1 cellular context compared by ENCODE assay signal in the genomic region with DNA sequence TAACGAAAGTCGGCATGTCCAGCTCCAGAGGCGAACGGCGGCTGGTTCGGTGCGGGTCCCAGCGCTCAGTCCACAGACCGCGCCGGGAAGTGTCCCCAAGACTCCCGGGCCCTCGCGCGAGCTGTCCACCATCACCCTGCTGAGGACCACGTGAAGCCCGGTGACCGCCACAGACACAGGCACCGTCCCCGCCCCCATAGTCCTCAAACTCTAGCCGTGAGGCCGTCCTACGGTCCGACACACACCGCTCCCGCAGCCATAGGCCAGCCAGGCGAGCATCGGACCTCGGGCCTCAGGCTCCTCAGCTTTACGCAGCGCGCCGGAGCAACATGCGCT.
TF ChIP-seq lines count a peak whose summit lies in the region.

No MANE protein-coding gene starts in this region.

TF ChIP-seq in GM23338, 12 proteins besides CTCF, POLR2A, EP300 and RAD21 (continued from another document):
- TF ChIP-seq, protein P1, sequence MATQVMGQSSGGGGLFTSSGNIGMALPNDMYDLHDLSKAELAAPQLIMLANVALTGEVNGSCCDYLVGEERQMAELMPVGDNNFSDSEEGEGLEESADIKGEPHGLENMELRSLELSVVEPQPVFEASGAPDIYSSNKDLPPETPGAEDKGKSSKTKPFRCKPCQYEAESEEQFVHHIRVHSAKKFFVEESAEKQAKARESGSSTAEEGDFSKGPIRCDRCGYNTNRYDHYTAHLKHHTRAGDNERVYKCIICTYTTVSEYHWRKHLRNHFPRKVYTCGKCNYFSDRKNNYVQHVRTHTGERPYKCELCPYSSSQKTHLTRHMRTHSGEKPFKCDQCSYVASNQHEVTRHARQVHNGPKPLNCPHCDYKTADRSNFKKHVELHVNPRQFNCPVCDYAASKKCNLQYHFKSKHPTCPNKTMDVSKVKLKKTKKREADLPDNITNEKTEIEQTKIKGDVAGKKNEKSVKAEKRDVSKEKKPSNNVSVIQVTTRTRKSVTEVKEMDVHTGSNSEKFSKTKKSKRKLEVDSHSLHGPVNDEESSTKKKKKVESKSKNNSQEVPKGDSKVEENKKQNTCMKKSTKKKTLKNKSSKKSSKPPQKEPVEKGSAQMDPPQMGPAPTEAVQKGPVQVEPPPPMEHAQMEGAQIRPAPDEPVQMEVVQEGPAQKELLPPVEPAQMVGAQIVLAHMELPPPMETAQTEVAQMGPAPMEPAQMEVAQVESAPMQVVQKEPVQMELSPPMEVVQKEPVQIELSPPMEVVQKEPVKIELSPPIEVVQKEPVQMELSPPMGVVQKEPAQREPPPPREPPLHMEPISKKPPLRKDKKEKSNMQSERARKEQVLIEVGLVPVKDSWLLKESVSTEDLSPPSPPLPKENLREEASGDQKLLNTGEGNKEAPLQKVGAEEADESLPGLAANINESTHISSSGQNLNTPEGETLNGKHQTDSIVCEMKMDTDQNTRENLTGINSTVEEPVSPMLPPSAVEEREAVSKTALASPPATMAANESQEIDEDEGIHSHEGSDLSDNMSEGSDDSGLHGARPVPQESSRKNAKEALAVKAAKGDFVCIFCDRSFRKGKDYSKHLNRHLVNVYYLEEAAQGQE (IDR thresholded peaks at IDR 0.05; ENCODE audit: unreplicated experiment): no peak
- TF ChIP-seq, protein P2, sequence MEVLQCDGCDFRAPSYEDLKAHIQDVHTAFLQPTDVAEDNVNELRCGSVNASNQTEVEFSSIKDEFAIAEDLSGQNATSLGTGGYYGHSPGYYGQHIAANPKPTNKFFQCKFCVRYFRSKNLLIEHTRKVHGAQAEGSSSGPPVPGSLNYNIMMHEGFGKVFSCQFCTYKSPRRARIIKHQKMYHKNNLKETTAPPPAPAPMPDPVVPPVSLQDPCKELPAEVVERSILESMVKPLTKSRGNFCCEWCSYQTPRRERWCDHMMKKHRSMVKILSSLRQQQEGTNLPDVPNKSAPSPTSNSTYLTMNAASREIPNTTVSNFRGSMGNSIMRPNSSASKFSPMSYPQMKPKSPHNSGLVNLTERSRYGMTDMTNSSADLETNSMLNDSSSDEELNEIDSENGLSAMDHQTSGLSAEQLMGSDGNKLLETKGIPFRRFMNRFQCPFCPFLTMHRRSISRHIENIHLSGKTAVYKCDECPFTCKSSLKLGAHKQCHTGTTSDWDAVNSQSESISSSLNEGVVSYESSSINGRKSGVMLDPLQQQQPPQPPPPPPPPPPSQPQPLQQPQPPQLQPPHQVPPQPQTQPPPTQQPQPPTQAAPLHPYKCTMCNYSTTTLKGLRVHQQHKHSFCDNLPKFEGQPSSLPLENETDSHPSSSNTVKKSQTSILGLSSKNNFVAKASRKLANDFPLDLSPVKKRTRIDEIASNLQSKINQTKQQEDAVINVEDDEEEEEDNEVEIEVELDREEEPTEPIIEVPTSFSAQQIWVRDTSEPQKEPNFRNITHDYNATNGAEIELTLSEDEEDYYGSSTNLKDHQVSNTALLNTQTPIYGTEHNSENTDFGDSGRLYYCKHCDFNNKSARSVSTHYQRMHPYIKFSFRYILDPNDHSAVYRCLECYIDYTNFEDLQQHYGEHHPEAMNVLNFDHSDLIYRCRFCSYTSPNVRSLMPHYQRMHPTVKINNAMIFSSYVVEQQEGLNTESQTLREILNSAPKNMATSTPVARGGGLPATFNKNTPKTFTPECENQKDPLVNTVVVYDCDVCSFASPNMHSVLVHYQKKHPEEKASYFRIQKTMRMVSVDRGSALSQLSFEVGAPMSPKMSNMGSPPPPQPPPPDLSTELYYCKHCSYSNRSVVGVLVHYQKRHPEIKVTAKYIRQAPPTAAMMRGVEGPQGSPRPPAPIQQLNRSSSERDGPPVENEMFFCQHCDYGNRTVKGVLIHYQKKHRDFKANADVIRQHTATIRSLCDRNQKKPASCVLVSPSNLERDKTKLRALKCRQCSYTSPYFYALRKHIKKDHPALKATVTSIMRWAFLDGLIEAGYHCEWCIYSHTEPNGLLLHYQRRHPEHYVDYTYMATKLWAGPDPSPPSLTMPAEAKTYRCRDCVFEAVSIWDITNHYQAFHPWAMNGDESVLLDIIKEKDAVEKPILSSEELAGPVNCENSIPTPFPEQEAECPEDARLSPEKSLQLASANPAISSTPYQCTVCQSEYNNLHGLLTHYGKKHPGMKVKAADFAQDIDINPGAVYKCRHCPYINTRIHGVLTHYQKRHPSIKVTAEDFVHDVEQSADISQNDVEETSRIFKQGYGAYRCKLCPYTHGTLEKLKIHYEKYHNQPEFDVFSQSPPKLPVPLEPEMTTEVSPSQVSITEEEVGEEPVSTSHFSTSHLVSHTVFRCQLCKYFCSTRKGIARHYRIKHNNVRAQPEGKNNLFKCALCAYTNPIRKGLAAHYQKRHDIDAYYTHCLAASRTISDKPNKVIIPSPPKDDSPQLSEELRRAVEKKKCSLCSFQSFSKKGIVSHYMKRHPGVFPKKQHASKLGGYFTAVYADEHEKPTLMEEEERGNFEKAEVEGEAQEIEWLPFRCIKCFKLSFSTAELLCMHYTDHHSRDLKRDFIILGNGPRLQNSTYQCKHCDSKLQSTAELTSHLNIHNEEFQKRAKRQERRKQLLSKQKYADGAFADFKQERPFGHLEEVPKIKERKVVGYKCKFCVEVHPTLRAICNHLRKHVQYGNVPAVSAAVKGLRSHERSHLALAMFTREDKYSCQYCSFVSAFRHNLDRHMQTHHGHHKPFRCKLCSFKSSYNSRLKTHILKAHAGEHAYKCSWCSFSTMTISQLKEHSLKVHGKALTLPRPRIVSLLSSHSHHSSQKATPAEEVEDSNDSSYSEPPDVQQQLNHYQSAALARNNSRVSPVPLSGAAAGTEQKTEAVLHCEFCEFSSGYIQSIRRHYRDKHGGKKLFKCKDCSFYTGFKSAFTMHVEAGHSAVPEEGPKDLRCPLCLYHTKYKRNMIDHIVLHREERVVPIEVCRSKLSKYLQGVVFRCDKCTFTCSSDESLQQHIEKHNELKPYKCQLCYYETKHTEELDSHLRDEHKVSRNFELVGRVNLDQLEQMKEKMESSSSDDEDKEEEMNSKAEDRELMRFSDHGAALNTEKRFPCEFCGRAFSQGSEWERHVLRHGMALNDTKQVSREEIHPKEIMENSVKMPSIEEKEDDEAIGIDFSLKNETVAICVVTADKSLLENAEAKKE (CRISPR knock-in tag; IDR thresholded peaks at IDR 0.05): no peak
- no peak for TF ChIP-seq EZH2phosphoT487 (IDR thresholded peaks at IDR 0.05; ENCODE audit: unreplicated experiment)
TF ChIP-seq in GM23338: peak in this region for 0.
